ENCODE assay signal across 8 cellular contexts in genomic region chr6:110999634-111000270, GRCh38. TPM values are rescaled to one million over a fixed set of nuclear protein-coding genes. Genes with fewer than 3 reads are reported as not detected.
DNase-seq lines count a peak whose midpoint lies in the region; ATAC-seq and TF ChIP-seq lines count a peak whose summit lies in the region.

No MANE protein-coding gene starts in this region.

- POLR2A ChIA-PET in CD4-positive, alpha-beta memory T cell (lab: Charles Lee; ENCODE audit: partially characterized antibody), result interaction anchor here (0.7 kb wide), 1 partner anchor 125 kb away, joined by 3 read pairs; the partner anchor contains the start of gene AMD1

- no peaks in the 10 kb centered on the region for H3K4me1 ChIP-seq in CD4-positive, alpha-beta memory T cell (ENCODE audit: insufficient read depth, low read length)
- no peaks in the 10 kb centered on the region for H3K4me1 ChIP-seq in vagina

- ATAC-seq in GM21390 (IDR thresholded peaks at IDR 0.05; ENCODE audit: unreplicated experiment), result no peak
- ATAC-seq in HG03025 (IDR thresholded peaks at IDR 0.05; ENCODE audit: low FRiP score, unreplicated experiment), result no peak

- no peaks in the 10 kb centered on the region for H3K27me3 Mint-ChIP-seq in CD4-positive, alpha-beta memory T cell
- H3K27me3 Mint-ChIP-seq in brain, result no peaks in the 10 kb centered on the region

- H3K27ac Mint-ChIP-seq in CD4-positive, alpha-beta memory T cell, result peak overlapping the region in 2 of 7 donors; percentile 27 to 51
- H3K27ac Mint-ChIP-seq in brain, result no peak overlapping the region

- H3K9me3 ChIP-seq in CD4-positive, alpha-beta memory T cell (ENCODE audit: control insufficient read depth in 1 of 2, low read length in 2 of 2), result no peaks in the 10 kb centered on the region
- no peaks in the 10 kb centered on the region for H3K9me3 ChIP-seq in vagina

- H3K4me3 ChIP-seq in CD4-positive, alpha-beta memory T cell (ENCODE audit: low read length in 2 of 2), result no peak overlapping the region
- no peak overlapping the region for H3K4me3 ChIP-seq in vagina

- no peak for TF ChIP-seq POLR2A in vagina (IDR thresholded peaks at IDR 0.05)

- H3K36me3 Mint-ChIP-seq in CD4-positive, alpha-beta memory T cell, result peaks cover 44 to 73% of the 10 kb centered on the region in 2 donors
- H3K36me3 Mint-ChIP-seq in brain, result peaks cover 71% of the 10 kb centered on the region

- no peak overlapping the region for H3K4me3 Mint-ChIP-seq in CD4-positive, alpha-beta memory T cell
- H3K4me3 Mint-ChIP-seq in brain, result no peak overlapping the region

- DNase-seq in CD4-positive, alpha-beta memory T cell, result peak in 4 of 5 donors; percentile 21 to 35 (median 25)
- DNase-seq in KBM-7 (peak; percentile 29), medulla oblongata (ENCODE audit: extremely low spot score) (peak; percentile 57), NK-92 (lab: John Stamatoyannopoulos, UW; ENCODE audit: unreplicated experiment) (no peak), vagina (ENCODE audit: extremely low spot score in 2 of 2) (no peak)

- peaks cover 28% of the 10 kb centered on the region for H3K36me3 ChIP-seq in CD4-positive, alpha-beta memory T cell (ENCODE audit: insufficient read depth, low read length)
- H3K36me3 ChIP-seq in vagina, result peaks cover 0 to 44% of the 10 kb centered on the region in 2 donors

- CTCF ChIA-PET in CD4-positive, alpha-beta memory T cell (lab: Charles Lee; ENCODE audit: partially characterized antibody), result interaction anchor here (0.8 to 2.9 kb wide), 6 partner anchors 9 to 472 kb away, joined by 3 to 21 read pairs (median 7); no protein-coding TSS in a partner anchor

- no peaks in the 10 kb centered on the region for H3K27me3 ChIP-seq in CD4-positive, alpha-beta memory T cell (ENCODE audit: insufficient read depth, low read length)
- H3K27me3 ChIP-seq in vagina, result no peaks in the 10 kb centered on the region

- H3K27ac ChIP-seq in CD4-positive, alpha-beta memory T cell (ENCODE audit: low read depth, low read length), result no peak overlapping the region
- H3K27ac ChIP-seq in vagina, result no peak overlapping the region

- H3K4me1 Mint-ChIP-seq in CD4-positive, alpha-beta memory T cell, result peaks cover 0 to 4% (median 1%) of the 10 kb centered on the region in 4 donors
- no peaks in the 10 kb centered on the region for H3K4me1 Mint-ChIP-seq in brain

- no peaks in the 10 kb centered on the region for H3K9me3 Mint-ChIP-seq in CD4-positive, alpha-beta memory T cell
- H3K9me3 Mint-ChIP-seq in brain, result no peaks in the 10 kb centered on the region

- TF ChIP-seq CTCF in brain (conservative IDR thresholded peaks at IDR 0.05) (peak; percentile 49 to 69), vagina (IDR thresholded peaks at IDR 0.05) (peak in 1 of 3 experiments; percentile 21)

- intact Hi-C loops in CD4-positive, alpha-beta memory T cell (cut with micrococcal nuclease), result loop anchor here (1.0 kb wide), 2 partner anchors 317 to 471 kb away; no protein-coding TSS in a partner anchor
- intact Hi-C loops in vagina (cut with DNase I), result no loop called here

- in situ Hi-C loops in KBM-7 (cut with MboI; ENCODE audit: low pct_unique_long_range_greater_than_20kb, low sequenced_read_pairs), result no loop called here

RNA-seq across cellular contexts. Expression of gene RPF2, which starts 17.9 kb away (rescaled TPM):
- total RNA-seq in CD4-positive, alpha-beta memory T cell, result 10 to 100 TPM; 13.2 to 13.9 TPM
- 10 to 100 TPM; 27.5 to 27.7 TPM for polyA plus RNA-seq in CD4-positive, alpha-beta memory T cell
- polyA plus RNA-seq in brain (ENCODE audit: insufficient read depth, low read depth, low replicate concordance), result 15.4 TPM
- 11.0 TPM for total RNA-seq in vagina

RNA-seq across cellular contexts. Expression of gene GTF3C6, which starts 41.2 kb away (rescaled TPM):
- 10 to 100 TPM; 28.9 to 35.7 TPM for total RNA-seq in CD4-positive, alpha-beta memory T cell
- polyA plus RNA-seq in CD4-positive, alpha-beta memory T cell, result 100 to 1,000 TPM; 113 to 147 TPM
- 77.7 TPM for polyA plus RNA-seq in brain (ENCODE audit: insufficient read depth, low read depth, low replicate concordance)
- total RNA-seq in vagina, result 25.5 TPM

Comparison
In these comparisons a context has a peak if more than half of its experiments do, and no peak if none do; other contexts are left out.
1. DNase-seq: peak in CD4-positive, alpha-beta memory T cell (4 of 5), KBM-7 (single experiment) and medulla oblongata (single experiment); none in NK-92 (single experiment) and vagina (0 of 2).